In genomic region chr6:33278392-33278741, GRCh38 we compare ENCODE assay signal across 8 cellular contexts. TPM values are rescaled to one million over a fixed set of nuclear protein-coding genes. Genes with fewer than 3 reads are reported as not detected.
DNase-seq lines count a peak whose midpoint lies in the region; ATAC-seq, FAIRE-seq and TF ChIP-seq lines count a peak whose summit lies in the region.
"Had no signal": no experiment of that assay in that cellular context is flagged by ENCODE, and none has a peak within 500 bp of the region (broad histone marks: within the 10 kb centered on the region; RNA-seq: fewer than 3 reads in every experiment).

No MANE protein-coding gene starts in this region.

- no peak for TF ChIP-seq CTCF in IMR-90 (conservative IDR thresholded peaks at IDR 0.05; ENCODE audit: low read depth, low read length)
- TF ChIP-seq CTCF in GM13977 (IDR thresholded peaks at IDR 0.05; ENCODE audit: extremely low read depth, insufficient read depth, missing control alignments) = no peak

- no peak for TF ChIP-seq RAD21 in IMR-90 (IDR thresholded peaks at IDR 0.05; ENCODE audit: low read length)

- DNase-seq in DMS114 treated with DMSO at 0.1 percent for 48 hours (lab: John Stamatoyannopoulos, UW; ENCODE audit: unreplicated experiment) (peak; percentile 36), IMR-90 (no peak), cerebellar cortex (ENCODE audit: low spot score) (peak; percentile 57), trophoblast cell (no peak), GM13977 (ENCODE audit: low spot score) (no peak), urothelium cell line (ENCODE audit: low spot score) (no peak)
- no peak for DNase-seq in activated CD4-positive, CD25-positive, alpha-beta regulatory T cell treated with anti-CD3 and anti-CD28 coated beads, Interleukin-2, amount 50 U/mL, for 72 hours
- DNase-seq: NCI-H748 treated with DMSO at 0.1 percent for 48 hours had no signal

- BruUV-seq in IMR-90 (replicated peaks; lab: Mats Ljungman, UMichigan) = no TSS peak

- H3K27me3 ChIP-seq in IMR-90 (ENCODE audit: control insufficient read depth, insufficient read depth, low read length) (no peaks in the 10 kb centered on the region), trophoblast cell (ENCODE audit: insufficient read depth, low read length) (no peaks in the 10 kb centered on the region)

- no peak overlapping the region for H3K56ac ChIP-seq in IMR-90 (ENCODE audit: extremely low read depth, insufficient read depth, low read length)

- ATAC-seq in IMR-90 (ENCODE audit: low read depth) = no peak

- H4K12ac ChIP-seq in trophoblast cell (ENCODE audit: low read depth, low read length) = peak overlapping the region; percentile 1

- no peak overlapping the region for H3K4ac ChIP-seq in IMR-90 (ENCODE audit: low read depth, low read length)
- peak overlapping the region; percentile 9 for H3K4ac ChIP-seq in trophoblast cell (ENCODE audit: low read depth, low read length)

- peak overlapping the region; percentile 94 for H2AK9ac ChIP-seq in IMR-90 (replicated peaks; ENCODE audit: low read depth, low read length, poor library complexity)

- CTCF ChIA-PET in IMR-90 (lab: Yijun Ruan, JAX) = interaction anchor here (1.8 kb wide), 1 partner anchor 19 kb away, joined by 5 read pairs; no protein-coding TSS in a partner anchor

- peaks cover 12% of the 10 kb centered on the region for H3K4me1 ChIP-seq in IMR-90 (ENCODE audit: control insufficient read depth, insufficient read depth, low read length)
- H3K4me1 ChIP-seq in trophoblast cell (ENCODE audit: control insufficient read depth in 1 of 2, insufficient read depth in 2 of 2, low read length in 2 of 2) = peaks cover 3 to 12% of the 10 kb centered on the region in 2 experiments

- H2BK5ac ChIP-seq in IMR-90 (ENCODE audit: low read depth, low read length, poor library complexity, severe bottlenecking) (no peak overlapping the region), trophoblast cell (ENCODE audit: low read depth, low read length, poor library complexity) (no peak overlapping the region)

- peak overlapping the region in 1 of 2 experiments; percentile 52; a peak in 1 of 4 replicates for H4K8ac ChIP-seq in IMR-90 (ENCODE audit: low read depth in 2 of 2, low read length in 2 of 2)
- no peak overlapping the region for H4K8ac ChIP-seq in trophoblast cell (ENCODE audit: low read depth, low read length)

- no peak overlapping the region for H3K4me2 ChIP-seq in IMR-90 (ENCODE audit: low read depth, low read length)
- H3K4me2 ChIP-seq in trophoblast cell (ENCODE audit: low read length) = no peak overlapping the region

- H3K23ac ChIP-seq in IMR-90 (ENCODE audit: low read depth, low read length) (no peak overlapping the region), trophoblast cell (ENCODE audit: low read length) (no peak overlapping the region)

- intact Hi-C loops in IMR-90 (cut with micrococcal nuclease) = no loop called here

- H3K79me1 ChIP-seq in IMR-90 (ENCODE audit: low read depth in 1 of 2, low read length in 2 of 2) = peaks cover 21 to 50% of the 10 kb centered on the region in 2 experiments
- peaks cover 9% of the 10 kb centered on the region for H3K79me1 ChIP-seq in trophoblast cell (ENCODE audit: low read length)

- H3K14ac ChIP-seq in IMR-90 (replicated peaks; ENCODE audit: low read depth, low read length) = no peak overlapping the region
- H3K14ac ChIP-seq in trophoblast cell (ENCODE audit: low read length) = no peak overlapping the region

- H3K4me3 ChIP-seq in IMR-90 (ENCODE audit: insufficient read depth, low read depth, low read length) (no peak overlapping the region), trophoblast cell (ENCODE audit: low read depth, low read length) (no peak overlapping the region)

- H2BK120ac ChIP-seq in IMR-90 (ENCODE audit: low read depth, low read length) (no peak overlapping the region), trophoblast cell (ENCODE audit: insufficient read depth, low read length, poor library complexity) (no peak overlapping the region)

- TF ChIP-seq POLR2A in IMR-90 (IDR thresholded peaks at IDR 0.05; ENCODE audit: low read depth, low read length) = no peak

- dilution Hi-C loops in IMR-90 (cut with HindIII; ENCODE audit: low sequenced_read_pairs, unreplicated experiment) = no loop called here

- H4K91ac ChIP-seq in IMR-90 (ENCODE audit: insufficient read depth, low read depth, low read length) (no peak overlapping the region), trophoblast cell (ENCODE audit: low read depth, low read length) (no peak overlapping the region)

- no peak for FAIRE-seq in urothelium cell line (lab: Jason Lieb, UNC)

- peaks cover 66% of the 10 kb centered on the region for H4K20me1 ChIP-seq in IMR-90 (ENCODE audit: insufficient read depth, low read length)

- H3K9ac ChIP-seq in IMR-90 (ENCODE audit: low read depth, low read length) (no peak overlapping the region), trophoblast cell (ENCODE audit: low read length) (no peak overlapping the region)

- in situ Hi-C loops in IMR-90 (cut with MboI; ENCODE audit: low sequenced_read_pairs) (no loop called here), GM13977 (cut with MboI; ENCODE audit: low pct_unique_long_range_greater_than_20kb, low sequenced_read_pairs, unreplicated experiment) (no loop called here)

- H3K9me1 ChIP-seq in IMR-90 (ENCODE audit: insufficient read depth, low read length) = peaks cover 6% of the 10 kb centered on the region

- H2AFZ ChIP-seq in IMR-90 (replicated peaks; ENCODE audit: low read length, poor library complexity) = no peak overlapping the region
- no peak overlapping the region for H2AFZ ChIP-seq in trophoblast cell (ENCODE audit: insufficient read depth, low read length, poor library complexity)

- H4K5ac ChIP-seq in IMR-90 (ENCODE audit: low read depth, low read length) = no peak overlapping the region

- no peak overlapping the region for H3K27ac ChIP-seq in IMR-90 (ENCODE audit: insufficient read depth, low read length)
- H3K27ac ChIP-seq in trophoblast cell (ENCODE audit: low read depth, low read length) = no peak overlapping the region

- POLR2A ChIA-PET in IMR-90 (lab: Charles Lee; ENCODE audit: unreplicated experiment) = interaction anchor here (1.8 kb wide), 1 partner anchor 11 kb away, joined by 10 read pairs; the partner anchor contains the start of genes PFDN6 and WDR46

- no peak overlapping the region for H2AK5ac ChIP-seq in IMR-90 (ENCODE audit: low read depth, low read length)
- H2AK5ac ChIP-seq in trophoblast cell (ENCODE audit: low read length) = peak overlapping the region; percentile 27

- peaks cover 10% of the 10 kb centered on the region for H3K79me2 ChIP-seq in trophoblast cell (ENCODE audit: control insufficient read depth, insufficient read depth, low read length, poor library complexity)

- no peak overlapping the region for H2BK20ac ChIP-seq in IMR-90 (ENCODE audit: low read depth, low read length)

- no peak overlapping the region for H2BK15ac ChIP-seq in IMR-90 (ENCODE audit: low read depth, low read length)

- no peaks in the 10 kb centered on the region for H3K9me3 ChIP-seq in IMR-90 (ENCODE audit: control insufficient read depth, insufficient read depth, low read length)
- H3K9me3 ChIP-seq in trophoblast cell (ENCODE audit: insufficient read depth, low read depth, low read length) = no peaks in the 10 kb centered on the region

- no peak overlapping the region for H3K18ac ChIP-seq in IMR-90 (ENCODE audit: low read depth, low read length)
- no peak overlapping the region for H3K18ac ChIP-seq in trophoblast cell (ENCODE audit: low read length)

- 83% methylated on average over 4 of the region's 9 CpGs; no CpG with 5 or more reads in 1 of the 2 experiments for WGBS in IMR-90 (ENCODE audit: extremely low coverage in 2 of 2, insufficient read length in 1 of 2), 2 experiments
- WGBS in trophoblast cell (ENCODE audit: extremely low coverage, insufficient coverage, insufficient read length) = no CpG with 5 or more reads among the region's 9 CpGs

- peaks cover 66% of the 10 kb centered on the region for H3K36me3 ChIP-seq in IMR-90 (ENCODE audit: control insufficient read depth, insufficient read depth, low read length)
- H3K36me3 ChIP-seq in trophoblast cell (ENCODE audit: control insufficient read depth in 1 of 2, insufficient read depth in 2 of 2, low read length in 2 of 2) = peaks cover 47 to 58% of the 10 kb centered on the region in 2 experiments

- no peak overlapping the region for H2BK12ac ChIP-seq in trophoblast cell (ENCODE audit: low read length)

TF ChIP-seq in IMR-90, 13 proteins besides CTCF, POLR2A, EP300 and RAD21 (continues in another document):
- no peak for TF ChIP-seq MAZ (IDR thresholded peaks at IDR 0.05; ENCODE audit: borderline replicate concordance, low read depth, low read length)
- TF ChIP-seq NFE2L2 (IDR thresholded peaks at IDR 0.05; ENCODE audit: low read depth, low read length) = no peak
- TF ChIP-seq FOS (IDR thresholded peaks at IDR 0.05; ENCODE audit: low read depth, low read length) = no peak
- no peak for TF ChIP-seq MAFK (IDR thresholded peaks at IDR 0.05; ENCODE audit: low read depth, low read length)
- TF ChIP-seq RFX5 (IDR thresholded peaks at IDR 0.05; ENCODE audit: low read depth, low read length) = no peak
- no peak for TF ChIP-seq SMC3 (IDR thresholded peaks at IDR 0.05; ENCODE audit: low read depth, low read length)

RNA-seq across cellular contexts. Expression of gene B3GALT4, which starts 1.4 kb away (rescaled TPM):
- 0.72 and 0.83 TPM in 2 replicates for total RNA-seq in IMR-90 (2012; rRNA removed)
- 0.49 and 0.70 TPM in 2 replicates for polyA plus RNA-seq in IMR-90 (2012; rRNA removed)
- 0.90 and 1.5 TPM in 2 replicates for polyA plus RNA-seq in IMR-90 (2012; cell fraction: cytosol; rRNA removed)
- polyA plus RNA-seq in IMR-90 (2012; cell fraction: nucleus; rRNA removed; ENCODE audit: low replicate concordance) = 0.18 and 0.47 TPM in 2 replicates
- polyA plus RNA-seq in trophoblast cell (2013) = 4.4 TPM in 2 replicates

RNA-seq across cellular contexts. Expression of gene RPS18, which starts 6.5 kb away (rescaled TPM):
- 6,097 and 6,577 TPM in 2 replicates for total RNA-seq in IMR-90 (2012; rRNA removed)
- 8,417 and 8,876 TPM in 2 replicates for polyA plus RNA-seq in IMR-90 (2012; rRNA removed)
- polyA plus RNA-seq in IMR-90 (2012; cell fraction: cytosol; rRNA removed) = 5,094 and 5,254 TPM in 2 replicates
- 1,045 and 3,302 TPM in 2 replicates for polyA plus RNA-seq in IMR-90 (2012; cell fraction: nucleus; rRNA removed; ENCODE audit: low replicate concordance)
- 5,560 and 5,594 TPM in 2 replicates for polyA plus RNA-seq in trophoblast cell (2013)

RNA-seq across cellular contexts. Expression of gene VPS52, which starts 6.7 kb away (rescaled TPM):
- 26.4 and 29.8 TPM in 2 replicates for total RNA-seq in IMR-90 (2012; rRNA removed)
- polyA plus RNA-seq in IMR-90 (2012; rRNA removed) = 54.6 and 57.8 TPM in 2 replicates
- 20.9 and 36.7 TPM in 2 replicates for polyA plus RNA-seq in IMR-90 (2012; cell fraction: cytosol; rRNA removed)
- polyA plus RNA-seq in IMR-90 (2012; cell fraction: nucleus; rRNA removed; ENCODE audit: low replicate concordance) = 189 and 280 TPM in 2 replicates
- polyA plus RNA-seq in trophoblast cell (2013) = 38.7 and 41.6 TPM in 2 replicates

RNA-seq across cellular contexts. Expression of gene WDR46, which starts 10.7 kb away (rescaled TPM):
- total RNA-seq in IMR-90 (2012; rRNA removed) = 68.9 and 73.8 TPM in 2 replicates
- 81.6 and 88.0 TPM in 2 replicates for polyA plus RNA-seq in IMR-90 (2012; rRNA removed)
- polyA plus RNA-seq in IMR-90 (2012; cell fraction: cytosol; rRNA removed) = 44.6 and 48.8 TPM in 2 replicates
- 196 and 239 TPM in 2 replicates for polyA plus RNA-seq in IMR-90 (2012; cell fraction: nucleus; rRNA removed; ENCODE audit: low replicate concordance)
- 60.7 and 63.5 TPM in 2 replicates for polyA plus RNA-seq in trophoblast cell (2013)

RNA-seq across cellular contexts. Expression of gene PFDN6, which starts 11.0 kb away (rescaled TPM):
- total RNA-seq in IMR-90 (2012; rRNA removed) = 24.4 and 41.7 TPM in 2 replicates
- 76.5 and 92.1 TPM in 2 replicates for polyA plus RNA-seq in IMR-90 (2012; rRNA removed)
- 14.6 and 24.2 TPM in 2 replicates for polyA plus RNA-seq in IMR-90 (2012; cell fraction: cytosol; rRNA removed)
- 12.9 and 43.5 TPM in 2 replicates for polyA plus RNA-seq in IMR-90 (2012; cell fraction: nucleus; rRNA removed; ENCODE audit: low replicate concordance)
- 67.7 and 69.0 TPM in 2 replicates for polyA plus RNA-seq in trophoblast cell (2013)

Comparison
In these comparisons a context has a peak if more than half of its experiments do, and no peak if none do; other contexts are left out.
1. DNase-seq: peak in DMS114 treated with DMSO at 0.1 percent for 48 hours (single experiment) and cerebellar cortex (single experiment); none in IMR-90 (single experiment), trophoblast cell (0 of 2), GM13977 (single experiment), activated CD4-positive, CD25-positive, alpha-beta regulatory T cell treated with anti-CD3 and anti-CD28 coated beads, Interleukin-2, amount 50 U/mL, for 72 hours (single experiment) and urothelium cell line (single experiment).